ENCODE assay signal across 11 cellular contexts in the genomic region with DNA sequence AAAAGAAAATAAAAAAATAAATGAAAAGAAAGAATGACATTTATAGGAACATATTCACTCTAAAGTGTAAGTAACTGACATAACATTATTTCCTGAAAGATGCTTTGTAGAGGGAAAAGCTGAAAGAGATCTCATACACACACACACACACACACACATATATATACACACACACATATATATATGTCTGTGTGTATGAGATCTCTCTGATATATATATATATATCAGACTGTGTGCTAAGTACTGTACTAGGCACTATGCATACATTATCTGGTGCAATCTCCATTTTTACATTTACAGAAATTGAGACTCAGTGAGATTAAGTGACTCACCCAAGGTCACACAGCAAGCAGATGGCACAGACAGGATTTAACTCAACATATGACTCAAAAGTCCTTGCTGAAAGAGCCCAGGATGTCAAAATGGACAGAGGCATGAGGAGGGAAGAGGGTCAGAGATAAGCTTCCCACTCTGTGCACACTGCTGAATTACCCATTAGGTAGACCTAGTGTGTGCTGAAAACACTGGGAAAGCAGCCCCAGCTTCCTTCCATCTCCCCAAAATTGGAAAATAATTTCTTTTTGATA. TPM values are rescaled to one million over a fixed set of nuclear protein-coding genes. Genes with fewer than 3 reads are reported as not detected.
DNase-seq lines count a peak whose midpoint lies in the region; ATAC-seq and TF ChIP-seq lines count a peak whose summit lies in the region.
"Had no signal": no experiment of that assay in that cellular context is flagged by ENCODE, and none has a peak within 500 bp of the region (broad histone marks: within the 10 kb centered on the region; RNA-seq: fewer than 3 reads in every experiment).

No MANE protein-coding gene starts in this region.

- no peaks in the 10 kb centered on the region for H3K27me3 Mint-ChIP-seq in osteocyte (ENCODE audit: unreplicated experiment)

- in situ Hi-C loops in mammary epithelial cell (cut with MboI; ENCODE audit: low sequenced_read_pairs in 2 of 2): loop anchor here in 1 of 2 donors (25.0 kb wide), 1 partner anchor 193 kb away; the partner anchor contains the start of gene EDEM1

- no peaks in the 10 kb centered on the region for H4K20me1 ChIP-seq in mammary epithelial cell (ENCODE audit: insufficient read depth, low read length)

- H3K36me3 Mint-ChIP-seq in osteocyte (ENCODE audit: unreplicated experiment): no peaks in the 10 kb centered on the region

- peak overlapping the region; percentile 91 for H3K9ac ChIP-seq in mammary epithelial cell (ENCODE audit: insufficient read depth, low read length)

- H3K27ac Mint-ChIP-seq in osteocyte (ENCODE audit: unreplicated experiment): peak overlapping the region; percentile 87

- H3K9me3 ChIP-seq in mammary epithelial cell (replicated peaks; ENCODE audit: insufficient read depth, low read length): no peaks in the 10 kb centered on the region

- H3K4me1 Mint-ChIP-seq in osteocyte (ENCODE audit: unreplicated experiment): peaks cover 27% of the 10 kb centered on the region

- H3K4me2 ChIP-seq in mammary epithelial cell (ENCODE audit: insufficient read depth, low read depth, low read length): peak overlapping the region; percentile 48

- no peak overlapping the region for H2AFZ ChIP-seq in mammary epithelial cell (ENCODE audit: low read depth, low read length)

- intact Hi-C loops in mammary epithelial cell (cut with micrococcal nuclease): no loop called here

- peak overlapping the region; percentile 98 for H3K27ac ChIP-seq in mammary epithelial cell (ENCODE audit: insufficient read depth, low read depth, low read length)

- no peak overlapping the region for H3K4me3 Mint-ChIP-seq in osteocyte (ENCODE audit: unreplicated experiment)
- H3K4me3 Mint-ChIP-seq: nephron had no signal

- no peaks in the 10 kb centered on the region for H3K36me3 ChIP-seq in mammary epithelial cell (ENCODE audit: insufficient read depth, low read length)

- no peaks in the 10 kb centered on the region for H3K79me2 ChIP-seq in mammary epithelial cell (ENCODE audit: insufficient read depth, low read length)

- dilution Hi-C loops in mammary epithelial cell (cut with HindIII; ENCODE audit: low sequenced_read_pairs): loop anchor here (5.0 kb wide), 2 partner anchors 63 to 257 kb away; no protein-coding TSS in a partner anchor

- no peaks in the 10 kb centered on the region for H3K27me3 ChIP-seq in mammary epithelial cell (ENCODE audit: insufficient read depth, low read length)

- H3K4me3 ChIP-seq in mammary epithelial cell (replicated peaks in 1 of 3; ENCODE audit: insufficient read depth in 1 of 3, low read depth in 2 of 3, low read length in 3 of 3): no peak overlapping the region

- peak; percentile 57 for DNase-seq in CD1c-positive myeloid dendritic cell (ENCODE audit: extremely low spot score)
- peak; percentile 71 for DNase-seq in M059J (ENCODE audit: low read depth)
- peak; percentile 86 for DNase-seq in mammary epithelial cell
- DNase-seq in osteocyte (ENCODE audit: extremely low spot score, unreplicated experiment): no peak
- DNase-seq in AML-193 (lab: John Stamatoyannopoulos, UW): no peak
- no peak for DNase-seq in activated effector memory CD4-positive, alpha-beta T cell treated with Interleukin-2 at 50 U/mL for 16 hours
- DNase-seq: DMS 273 treated with DMSO at 0.1 percent for 48 hours, NCI-H446 had no signal

- no TSS peak for BruUV-seq in mammary epithelial cell (replicated peaks; lab: Mats Ljungman, UMichigan)

- peaks cover 35% of the 10 kb centered on the region for H3K4me1 ChIP-seq in mammary epithelial cell (ENCODE audit: insufficient read depth, low read length)

- ATAC-seq in HG03175 (IDR thresholded peaks at IDR 0.05; ENCODE audit: unreplicated experiment) (no peak), GM21360 (IDR thresholded peaks at IDR 0.05; ENCODE audit: unreplicated experiment) (no peak)

- CTCF ChIA-PET in mammary epithelial cell (lab: Charles Lee; ENCODE audit: low non-redundant PET): no interaction called here

- no peaks in the 10 kb centered on the region for H3K9me3 Mint-ChIP-seq in osteocyte (ENCODE audit: unreplicated experiment)
- H3K9me3 Mint-ChIP-seq: nephron had no signal

- TF ChIP-seq CTCF in mammary epithelial cell (conservative IDR thresholded peaks at IDR 0.05 in 1 of 2, IDR thresholded peaks at IDR 0.05 in 1 of 2; ENCODE audit: extremely low read depth in 1 of 2, insufficient read depth in 1 of 2, low read depth in 1 of 2, low read length in 2 of 2): no peak
- TF ChIP-seq CTCF in osteocyte (IDR thresholded peaks at IDR 0.05): no peak

RNA-seq across cellular contexts. Expression of gene BHLHE40, which starts 15.0 kb away (rescaled TPM):
- total RNA-seq in M059J (2014; rRNA removed; shearing (Covaris generic)): 39.0 and 41.3 TPM in 2 replicates
- 10 to 100 TPM; 61.7 to 78.7 TPM for total RNA-seq in mammary epithelial cell
- polyA plus RNA-seq in mammary epithelial cell: 40.8 TPM
- 105 TPM for polyA minus RNA-seq in mammary epithelial cell
- total RNA-seq in osteocyte: 34.1 TPM in 2 replicates

Comparison
In these comparisons a context has a peak if more than half of its experiments do, and no peak if none do; other contexts are left out.
1. DNase-seq: peak in CD1c-positive myeloid dendritic cell (single experiment), M059J (single experiment) and mammary epithelial cell (single experiment); none in osteocyte (single experiment), AML-193 (0 of 2) and activated effector memory CD4-positive, alpha-beta T cell treated with Interleukin-2 at 50 U/mL for 16 hours (single experiment).